Comparison of ENCODE assay signal across 20 cellular contexts in the genomic region with DNA sequence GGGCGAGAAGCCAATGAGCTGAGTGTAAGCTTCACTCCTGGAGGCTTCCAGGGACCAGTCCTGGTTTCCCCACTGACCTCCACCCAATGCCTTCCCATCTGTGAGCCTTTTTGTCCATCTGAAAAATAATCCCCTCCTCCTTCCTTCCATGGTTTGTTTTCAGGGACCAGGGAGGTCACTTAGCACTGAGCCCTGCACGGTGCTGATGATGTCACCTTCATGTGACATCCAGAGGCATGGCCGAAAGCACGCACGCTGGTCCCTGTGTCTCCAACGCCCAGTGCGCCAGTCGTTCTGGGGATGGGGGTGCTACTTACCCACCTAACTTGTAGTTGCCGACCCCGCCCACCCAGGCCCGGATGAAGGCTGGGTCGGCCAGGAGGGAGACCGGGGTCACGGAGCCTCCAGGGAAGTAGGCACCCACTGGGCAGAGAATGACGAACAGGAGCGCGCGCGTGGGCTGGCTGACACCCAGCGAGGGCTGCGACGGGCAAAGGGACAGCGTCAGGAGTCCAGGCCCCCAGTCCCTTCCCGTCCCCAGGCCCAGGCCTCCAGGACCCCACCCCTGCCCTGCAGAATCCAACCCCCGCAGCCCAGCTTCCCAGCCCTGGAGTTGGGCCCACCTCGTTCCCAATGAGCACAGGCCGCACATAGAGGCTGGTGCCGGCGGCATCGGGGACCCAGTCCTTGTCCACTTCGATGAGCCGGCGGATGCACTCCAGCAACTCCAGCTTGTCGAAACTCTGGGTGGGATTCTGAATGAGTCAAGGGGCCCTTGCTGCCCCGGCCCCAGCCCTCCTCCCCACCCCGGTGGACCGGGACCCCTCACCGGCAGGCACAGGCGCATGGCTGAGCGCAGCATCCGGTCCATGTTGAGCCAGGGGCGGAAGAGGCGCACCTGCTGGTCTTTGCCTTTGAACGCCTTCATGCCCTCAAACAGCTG. TPM values are rescaled to one million over a fixed set of nuclear protein-coding genes. Genes with fewer than 3 reads are reported as not detected.
DNase-seq lines count a peak whose midpoint lies in the region; ATAC-seq and TF ChIP-seq lines count a peak whose summit lies in the region.
"Had no signal": no experiment of that assay in that cellular context is flagged by ENCODE, and none has a peak within 500 bp of the region (broad histone marks: within the 10 kb centered on the region; RNA-seq: fewer than 3 reads in every experiment).

No MANE protein-coding gene starts in this region.

- peaks cover 1% of the 10 kb centered on the region for H3K79me1 ChIP-seq in mesenchymal stem cell (replicated peaks; ENCODE audit: low read length, poor library complexity, severe bottlenecking)

- peak overlapping the region; percentile 22 for H2BK5ac ChIP-seq in mesenchymal stem cell (ENCODE audit: low read depth, low read length, poor library complexity, severe bottlenecking)

- no peak overlapping the region for H2AFZ ChIP-seq in Loucy (ENCODE audit: low read length)
- no peak overlapping the region for H2AFZ ChIP-seq in mesenchymal stem cell (ENCODE audit: low read depth, low read length)

- H2BK12ac ChIP-seq in mesenchymal stem cell (ENCODE audit: low read length in 2 of 2): peak overlapping the region; percentile 51 to 72

- intact Hi-C loops in esophagus muscularis mucosa (cut with DNase I): loop anchor here (10.0 kb wide), 1 partner anchor 155 kb away; the partner anchor contains the start of gene CA11

- H3K27ac ChIP-seq in BLaER1 (peak overlapping the region; percentile 87), mesenchymal stem cell (ENCODE audit: low read length, poor library complexity, severe bottlenecking) (peak overlapping the region; percentile 88), esophagus muscularis mucosa (replicated peaks in 1 of 4) (peak overlapping the region in 2 of 4 donors; percentile 10 to 14)
- H3K27ac ChIP-seq: cardiac muscle cell, neutrophil, tibial artery had no signal

- 95% methylated on average over 44 of the region's 44 CpGs for WGBS in mesenchymal stem cell
- 92% methylated on average over 38 of the region's 44 CpGs for WGBS in esophagus muscularis mucosa

- no peak overlapping the region for H3K4ac ChIP-seq in mesenchymal stem cell (ENCODE audit: low read depth in 1 of 2, low read length in 2 of 2)

- H2AK5ac ChIP-seq in mesenchymal stem cell (ENCODE audit: low read length, severe bottlenecking): peak overlapping the region; percentile 79

- H3K4me2 ChIP-seq in BLaER1 (peak overlapping the region; percentile 92), Loucy (ENCODE audit: low read depth, low read length, poor library complexity, severe bottlenecking) (peak overlapping the region; percentile 55), mesenchymal stem cell (ENCODE audit: low read length, poor library complexity, severe bottlenecking) (peak overlapping the region; percentile 23)

- no peaks in the 10 kb centered on the region for H3K9me2 ChIP-seq in Loucy (replicated peaks; ENCODE audit: low read depth, low read length)

- H3K27ac Mint-ChIP-seq in chondrocyte (ENCODE audit: unreplicated experiment) (peak overlapping the region; percentile 85), T-cell (no peak overlapping the region)
- H3K27ac Mint-ChIP-seq: activated T-helper 17 cell treated with anti-CD3 and anti-CD28 coated beads, Interleukin-2, amount 50 U/mL, for 72 hours; CD4-positive, alpha-beta T cell had no signal

- no peaks in the 10 kb centered on the region for H3K27me3 Mint-ChIP-seq in chondrocyte (ENCODE audit: low read depth)
- H3K27me3 Mint-ChIP-seq in T-cell: no peaks in the 10 kb centered on the region
- H3K27me3 Mint-ChIP-seq: activated T-helper 17 cell treated with anti-CD3 and anti-CD28 coated beads, Interleukin-2, amount 50 U/mL, for 72 hours; CD4-positive, alpha-beta T cell had no signal

- H3K4me3 Mint-ChIP-seq in chondrocyte (ENCODE audit: unreplicated experiment): peak overlapping the region; percentile 38
- no peak overlapping the region for H3K4me3 Mint-ChIP-seq in T-cell
- H3K4me3 Mint-ChIP-seq: activated T-helper 17 cell treated with anti-CD3 and anti-CD28 coated beads, Interleukin-2, amount 50 U/mL, for 72 hours; CD4-positive, alpha-beta T cell had no signal

- peak overlapping the region; percentile 87 for H4K8ac ChIP-seq in mesenchymal stem cell (ENCODE audit: low read length)

- in situ Hi-C loops in G401 (cut with HindIII; ENCODE audit: low sequenced_read_pairs): loop anchor here (10.0 kb wide), 2 partner anchors 45 to 105 kb away; partner anchors contain the start of gene NUCB1

- H3K9me3 Mint-ChIP-seq in chondrocyte (ENCODE audit: low read depth) (no peaks in the 10 kb centered on the region), T-cell (no peaks in the 10 kb centered on the region)
- H3K9me3 Mint-ChIP-seq: activated T-helper 17 cell treated with anti-CD3 and anti-CD28 coated beads, Interleukin-2, amount 50 U/mL, for 72 hours; CD4-positive, alpha-beta T cell had no signal

- POLR2A ChIA-PET in T-cell (lab: Charles Lee): no interaction called here

- H3K36me3 ChIP-seq in BLaER1: peaks cover 16% of the 10 kb centered on the region; the same call in 1 of the 2 replicates
- no peaks in the 10 kb centered on the region for H3K36me3 ChIP-seq in Loucy (ENCODE audit: insufficient read depth, low read length)
- peaks cover 2 to 22% of the 10 kb centered on the region in 2 experiments for H3K36me3 ChIP-seq in mesenchymal stem cell (ENCODE audit: control insufficient read depth in 1 of 2, insufficient read depth in 2 of 2, low read depth in 1 of 2, low read length in 2 of 2)
- peaks cover 7 to 33% (median 18%) of the 10 kb centered on the region in 4 donors for H3K36me3 ChIP-seq in esophagus muscularis mucosa
- H3K36me3 ChIP-seq: cardiac muscle cell, neutrophil had no signal

- TF ChIP-seq EP300 in esophagus muscularis mucosa (IDR thresholded peaks at IDR 0.05): no peak

- peaks cover 30% of the 10 kb centered on the region for H3K4me1 Mint-ChIP-seq in chondrocyte (ENCODE audit: low read depth)
- peaks cover 5 to 11% (median 7%) of the 10 kb centered on the region in 3 donors for H3K4me1 Mint-ChIP-seq in T-cell

- peak overlapping the region; percentile 76 for H2BK15ac ChIP-seq in mesenchymal stem cell (ENCODE audit: low read depth, poor library complexity, severe bottlenecking)

- H3K23ac ChIP-seq in mesenchymal stem cell (ENCODE audit: low read length in 2 of 2): no peak overlapping the region

- H4K20me1 ChIP-seq in BLaER1 (no peaks in the 10 kb centered on the region), Loucy (ENCODE audit: insufficient read depth, low read length, poor library complexity, severe bottlenecking) (no peaks in the 10 kb centered on the region)

- DNase-seq in chondrocyte (ENCODE audit: low spot score): no peak
- DNase-seq in mesenchymal stem cell: no peak
- no peak for DNase-seq in T-cell
- no peak for DNase-seq in G401 (ENCODE audit: low spot score)
- DNase-seq in NCI-H2171 (lab: John Stamatoyannopoulos, UW): no peak
- no peak for DNase-seq in esophagus muscularis mucosa (ENCODE audit: extremely low spot score)
- DNase-seq: ACHN; CD4-positive, alpha-beta T cell; DMS153; hippocampal formation; left colon; midbrain; NCI-H1417 treated with DMSO at 0.1 percent for 48 hours; NCI-H748 treated with DMSO at 0.1 percent for 48 hours; tibial artery had no signal

- no peak for TF ChIP-seq POLR2A in esophagus muscularis mucosa (IDR thresholded peaks at IDR 0.05; ENCODE audit: low read depth)

- H3K27me3 ChIP-seq in BLaER1: no peaks in the 10 kb centered on the region
- no peaks in the 10 kb centered on the region for H3K27me3 ChIP-seq in Loucy (ENCODE audit: insufficient read depth, low read length, poor library complexity, severe bottlenecking)
- H3K27me3 ChIP-seq in mesenchymal stem cell (ENCODE audit: control insufficient read depth in 1 of 2, insufficient read depth in 1 of 2, low read length in 2 of 2): no peaks in the 10 kb centered on the region
- H3K27me3 ChIP-seq in esophagus muscularis mucosa: no peaks in the 10 kb centered on the region
- H3K27me3 ChIP-seq: cardiac muscle cell, neutrophil, tibial artery had no signal

- TF ChIP-seq CTCF in Loucy (conservative IDR thresholded peaks at IDR 0.05; ENCODE audit: low read length) (no peak), chondrocyte (IDR thresholded peaks at IDR 0.05) (no peak), esophagus muscularis mucosa (IDR thresholded peaks at IDR 0.05) (no peak)

- peak overlapping the region; percentile 76 for H3K9ac ChIP-seq in BLaER1
- peak overlapping the region; percentile 56 for H3K9ac ChIP-seq in Loucy (ENCODE audit: low read depth, low read length, poor library complexity, severe bottlenecking)
- H3K9ac ChIP-seq in mesenchymal stem cell (ENCODE audit: low read length): peak overlapping the region; percentile 41

- H3K79me2 ChIP-seq in Loucy (ENCODE audit: insufficient read depth, low read length): no peaks in the 10 kb centered on the region

- peak overlapping the region; percentile 64 for H2BK120ac ChIP-seq in mesenchymal stem cell (ENCODE audit: low read depth, low read length)

- H3K9me3 ChIP-seq in BLaER1: no peaks in the 10 kb centered on the region
- no peaks in the 10 kb centered on the region for H3K9me3 ChIP-seq in Loucy (ENCODE audit: insufficient read depth, low read depth, low read length)
- no peaks in the 10 kb centered on the region for H3K9me3 ChIP-seq in mesenchymal stem cell (ENCODE audit: control insufficient read depth, low read length)
- H3K9me3 ChIP-seq in esophagus muscularis mucosa: no peaks in the 10 kb centered on the region
- H3K9me3 ChIP-seq: neutrophil, tibial artery had no signal

- H3K36me3 Mint-ChIP-seq in chondrocyte (ENCODE audit: low read depth) (no peaks in the 10 kb centered on the region), T-cell (peaks cover under 1% of the 10 kb centered on the region)

- CTCF ChIA-PET in T-cell (lab: Charles Lee): interaction anchor here in 1 of 2 donors (0.7 kb wide), 1 partner anchor 214 kb away, joined by 3 read pairs; no protein-coding TSS in a partner anchor

- H3K14ac ChIP-seq in mesenchymal stem cell (ENCODE audit: low read length in 2 of 2): peak overlapping the region in 1 of 2 experiments; percentile 53

- no peak for ATAC-seq in T-cell (replicated peaks in 1 of 4)
- ATAC-seq: activated T-helper 17 cell treated with anti-CD3 and anti-CD28 coated beads, Interleukin-2, amount 50 U/mL, for 72 hours; left colon had no signal

- peaks cover 59% of the 10 kb centered on the region for H3K4me1 ChIP-seq in BLaER1
- H3K4me1 ChIP-seq in Loucy (ENCODE audit: insufficient read depth, low read length, poor library complexity, severe bottlenecking): peaks cover 9% of the 10 kb centered on the region
- peaks cover 25% of the 10 kb centered on the region for H3K4me1 ChIP-seq in mesenchymal stem cell (ENCODE audit: control insufficient read depth, insufficient read depth, low read depth, low read length)
- H3K4me1 ChIP-seq in esophagus muscularis mucosa: peaks cover 15 to 23% (median 20%) of the 10 kb centered on the region in 4 donors

- peak overlapping the region; percentile 34 for H4K91ac ChIP-seq in mesenchymal stem cell (ENCODE audit: low read length)

- peak overlapping the region; percentile 67 to 76 for H3K18ac ChIP-seq in mesenchymal stem cell (ENCODE audit: low read depth in 1 of 2, low read length in 2 of 2)

- H3K4me3 ChIP-seq in BLaER1 (peak overlapping the region; percentile 53), Loucy (ENCODE audit: low read length, poor library complexity, severe bottlenecking) (peak overlapping the region; percentile 6), mesenchymal stem cell (ENCODE audit: insufficient read depth in 1 of 2, low read depth in 1 of 2, low read length in 2 of 2) (no peak overlapping the region), esophagus muscularis mucosa (no peak overlapping the region)
- H3K4me3 ChIP-seq: cardiac muscle cell, tibial artery had no signal

- no peaks in the 10 kb centered on the region for H3F3A ChIP-seq in Loucy (ENCODE audit: low read depth)

RNA-seq across cellular contexts. Expression of gene BCAT2, which starts 11.2 kb away (rescaled TPM):
- 30.9 to 42.2 TPM (median 41.4 TPM) in 3 replicates for total RNA-seq in chondrocyte
- polyA plus RNA-seq in mesenchymal stem cell (2013, experiment 1 of 2): 37.6 TPM
- polyA plus RNA-seq in mesenchymal stem cell (2013, experiment 2 of 2): 34.7 TPM
- 10 to 100 TPM; 21.5 to 40.6 (median 36.6) TPM for total RNA-seq in T-cell
- 43.4 and 44.1 TPM in 2 replicates for total RNA-seq in G401 (2014; rRNA removed; shearing (Covaris generic))
- total RNA-seq in esophagus muscularis mucosa: 10 to 100 TPM; 59.0 to 93.3 (median 63.9) TPM

RNA-seq across cellular contexts. Expression of gene HSD17B14, which starts 36.7 kb away (rescaled TPM):
- 11.4 to 13.6 TPM (median 13.5 TPM) in 3 replicates for total RNA-seq in chondrocyte
- polyA plus RNA-seq in mesenchymal stem cell (2013, experiment 1 of 2): 45.5 TPM
- polyA plus RNA-seq in mesenchymal stem cell (2013, experiment 2 of 2): 46.0 TPM
- total RNA-seq in T-cell: 1 to 10 TPM in 2 of 5 donors, under 1 TPM in 2, not detected in 1; 0.58 to 2.1 (median 1.1) TPM
- total RNA-seq in G401 (2014; rRNA removed; shearing (Covaris generic)): 62.8 and 69.0 TPM in 2 replicates
- total RNA-seq in esophagus muscularis mucosa: 1 to 10 TPM; 7.1 to 8.9 (median 7.8) TPM

RNA-seq across cellular contexts. Expression of gene FGF21, which starts 44.3 kb away (rescaled TPM):
- total RNA-seq in chondrocyte (not detected in 3 replicates), T-cell (not detected), esophagus muscularis mucosa (not detected)
- polyA plus RNA-seq in mesenchymal stem cell (2013, experiment 1 of 2): not detected
- not detected for polyA plus RNA-seq in mesenchymal stem cell (2013, experiment 2 of 2)
- total RNA-seq in G401 (2014; rRNA removed; shearing (Covaris generic)): not detected in 2 replicates
- total RNA-seq: activated T-helper 17 cell treated with anti-CD3 and anti-CD28 coated beads, Interleukin-2, amount 50 U/mL, for 72 hours; cardiac muscle cell; CD4-positive, alpha-beta T cell; left colon had no signal
- polyA plus RNA-seq: cardiac muscle cell had no signal

RNA-seq across cellular contexts. Expression of gene FUT1, which starts 47.2 kb away (rescaled TPM):
- 0.44 to 0.52 TPM in 2 of 3 replicates, not detected in the other for total RNA-seq in chondrocyte
- 0.12 TPM for polyA plus RNA-seq in mesenchymal stem cell (2013, experiment 1 of 2)
- 0.10 TPM for polyA plus RNA-seq in mesenchymal stem cell (2013, experiment 2 of 2)
- under 1 TPM; 0.09 to 0.28 (median 0.15) TPM for total RNA-seq in T-cell
- total RNA-seq in G401 (2014; rRNA removed; shearing (Covaris generic)): not detected in 2 replicates
- 1 to 10 TPM in 3 of 4 donors, under 1 TPM in 1; 0.83 to 2.5 (median 2.1) TPM for total RNA-seq in esophagus muscularis mucosa
- total RNA-seq: CD4-positive, alpha-beta T cell had no signal
- polyA plus RNA-seq: cardiac muscle cell had no signal

RNA-seq across cellular contexts. Expression of gene IZUMO1, which starts 52.9 kb away (rescaled TPM):
- total RNA-seq in chondrocyte: not detected in 3 replicates
- polyA plus RNA-seq in mesenchymal stem cell (2013, experiment 1 of 2): not detected
- polyA plus RNA-seq in mesenchymal stem cell (2013, experiment 2 of 2): not detected
- not detected for total RNA-seq in T-cell
- not detected in 2 replicates for total RNA-seq in G401 (2014; rRNA removed; shearing (Covaris generic))
- total RNA-seq in esophagus muscularis mucosa: not detected
- total RNA-seq: activated T-helper 17 cell treated with anti-CD3 and anti-CD28 coated beads, Interleukin-2, amount 50 U/mL, for 72 hours; cardiac muscle cell; CD4-positive, alpha-beta T cell; left colon had no signal
- polyA plus RNA-seq: cardiac muscle cell had no signal

Comparison
In these comparisons a context has a peak if more than half of its experiments do, and no peak if none do; other contexts are left out.
1. H3K4me2 ChIP-seq: peak in every context shown above with its lines; median percentile 92 in BLaER1; 55 in Loucy; 23 in mesenchymal stem cell.
2. H3K4me3 ChIP-seq: peak in BLaER1 (single experiment) and Loucy (single experiment); none in mesenchymal stem cell (0 of 2) and esophagus muscularis mucosa (0 of 4).
3. Peak in every context shown above with its lines, with median percentiles within 50 percentile points of each other: H3K9ac ChIP-seq.